In genomic region chr3:49343163-49343562, GRCh38 we compare ENCODE assay signal across 17 cellular contexts. TPM values are rescaled to one million over a fixed set of nuclear protein-coding genes. Genes with fewer than 3 reads are reported as not detected.
A peak's percentile ranks its signal among the peaks of the same experiment; 100 is the strongest.
DNase-seq lines count a peak whose midpoint lies in the region; ATAC-seq and TF ChIP-seq lines count a peak whose summit lies in the region.
"Had no signal": no experiment of that assay in that cellular context is flagged by ENCODE, and none has a peak within 500 bp of the region (broad histone marks: within the 10 kb centered on the region; RNA-seq: fewer than 3 reads in every experiment).

No MANE protein-coding gene starts in this region.

- H3K4me3 ChIP-seq in dorsolateral prefrontal cortex = no peak overlapping the region

- H3K9me3 Mint-ChIP-seq in activated naive CD8-positive, alpha-beta T cell (ENCODE audit: low read depth) = no peaks in the 10 kb centered on the region
- peaks cover 4% of the 10 kb centered on the region for H3K9me3 Mint-ChIP-seq in activated naive CD8-positive, alpha-beta T cell treated with anti-CD3 and anti-CD28 coated beads, Interleukin-2, amount 50 U/mL, for 24 hours
- no peaks in the 10 kb centered on the region for H3K9me3 Mint-ChIP-seq in type B pancreatic cell
- H3K9me3 Mint-ChIP-seq: HFFc6 had no signal

- H3K27ac Mint-ChIP-seq in activated naive CD8-positive, alpha-beta T cell = peak overlapping the region; percentile 41
- H3K27ac Mint-ChIP-seq in activated naive CD8-positive, alpha-beta T cell treated with anti-CD3 and anti-CD28 coated beads, Interleukin-2, amount 50 U/mL, for 24 hours = no peak overlapping the region
- no peak overlapping the region for H3K27ac Mint-ChIP-seq in type B pancreatic cell
- H3K27ac Mint-ChIP-seq: HFFc6 had no signal

- H3K27ac ChIP-seq in dorsolateral prefrontal cortex (peak overlapping the region in 47 of 59 donors; percentile 1 to 97 (median 57)), temporal lobe (ENCODE audit: low read depth, low read length) (peak overlapping the region; percentile 27)

- ATAC-seq in activated naive CD8-positive, alpha-beta T cell treated with anti-CD3 and anti-CD28 coated beads, Interleukin-2, amount 50 U/mL, for 24 hours = no peak
- no peak for ATAC-seq in GM18868 (IDR thresholded peaks at IDR 0.05; ENCODE audit: unreplicated experiment)
- ATAC-seq: esophagus mucosa, left ventricle myocardium superior had no signal

- H3K27me3 Mint-ChIP-seq in activated naive CD8-positive, alpha-beta T cell = no peaks in the 10 kb centered on the region
- H3K27me3 Mint-ChIP-seq in activated naive CD8-positive, alpha-beta T cell treated with anti-CD3 and anti-CD28 coated beads, Interleukin-2, amount 50 U/mL, for 24 hours = no peaks in the 10 kb centered on the region
- H3K27me3 Mint-ChIP-seq in type B pancreatic cell = no peaks in the 10 kb centered on the region

- H3K4me1 Mint-ChIP-seq in activated naive CD8-positive, alpha-beta T cell (ENCODE audit: low read depth) = peaks cover 36% of the 10 kb centered on the region
- H3K4me1 Mint-ChIP-seq in activated naive CD8-positive, alpha-beta T cell treated with anti-CD3 and anti-CD28 coated beads, Interleukin-2, amount 50 U/mL, for 24 hours = peaks cover 59% of the 10 kb centered on the region
- H3K4me1 Mint-ChIP-seq in type B pancreatic cell (ENCODE audit: unreplicated experiment) = peaks cover 19% of the 10 kb centered on the region

- H3K36me3 Mint-ChIP-seq in activated naive CD8-positive, alpha-beta T cell = no peaks in the 10 kb centered on the region
- peaks cover 2% of the 10 kb centered on the region for H3K36me3 Mint-ChIP-seq in activated naive CD8-positive, alpha-beta T cell treated with anti-CD3 and anti-CD28 coated beads, Interleukin-2, amount 50 U/mL, for 24 hours (ENCODE audit: low read depth)
- H3K36me3 Mint-ChIP-seq in type B pancreatic cell = peaks cover under 1% of the 10 kb centered on the region

- TF ChIP-seq CTCF in dorsolateral prefrontal cortex (IDR thresholded peaks at IDR 0.05 in 54 of 56, conservative IDR thresholded peaks at IDR 0.05 in 2 of 56; ENCODE audit: low read depth in 1 of 56, partially characterized antibody in 56 of 56) = no peak
- TF ChIP-seq CTCF in type B pancreatic cell (conservative IDR thresholded peaks at IDR 0.05) = no peak

- H3K27me3 ChIP-seq in dorsolateral prefrontal cortex = no peaks in the 10 kb centered on the region

- intact Hi-C loops in dorsolateral prefrontal cortex (cut with DNase I) = loop anchor here in 1 of 2 donors (5.0 kb wide), 1 partner anchor 69 kb away; the partner anchor contains the start of genes RHOA and TCTA

- DNase-seq in activated naive CD8-positive, alpha-beta T cell treated with anti-CD3 and anti-CD28 coated beads, Interleukin-2, amount 50 U/mL, for 24 hours = no peak
- DNase-seq in NOMO-1 treated with dmso at 0.1 percent for 144 hours (lab: John Stamatoyannopoulos, UW; ENCODE audit: unreplicated experiment) (peak; percentile 37), dorsolateral prefrontal cortex (no peak), D341Med (ENCODE audit: low spot score) (no peak), type B pancreatic cell (ENCODE audit: extremely low spot score, unreplicated experiment) (no peak)
- DNase-seq: activated CD4-positive, alpha-beta T cell treated with anti-CD3 and anti-CD28 coated beads for 1 hour; amygdala; cortex of kidney; DMS 273 treated with DMSO at 0.1 percent for 48 hours; HFFc6; left ventricle myocardium superior; NCI-H2171 treated with DMSO at 0.1 percent for 48 hours; SK-N-SH had no signal

- no peak overlapping the region for H3K4me3 Mint-ChIP-seq in activated naive CD8-positive, alpha-beta T cell
- no peak overlapping the region for H3K4me3 Mint-ChIP-seq in activated naive CD8-positive, alpha-beta T cell treated with anti-CD3 and anti-CD28 coated beads, Interleukin-2, amount 50 U/mL, for 24 hours
- H3K4me3 Mint-ChIP-seq in type B pancreatic cell = no peak overlapping the region
- H3K4me3 Mint-ChIP-seq: HFFc6 had no signal

RNA-seq across cellular contexts. Expression of gene USP4, which starts 3.3 kb away (rescaled TPM):
- total RNA-seq in dorsolateral prefrontal cortex (10 to 100 TPM; 57.2 to 94.0 (median 74.4) TPM), temporal lobe (26.3 TPM), type B pancreatic cell (ENCODE audit: low replicate concordance) (48.1 and 48.8 TPM in 2 replicates)

RNA-seq across cellular contexts. Expression of gene GPX1, which starts 15.0 kb away (rescaled TPM):
- total RNA-seq in dorsolateral prefrontal cortex (100 to 1,000 TPM in 116 of 120 experiments, 10 to 100 TPM in 4; 82.0 to 191 (median 135) TPM), temporal lobe (44.7 TPM), type B pancreatic cell (ENCODE audit: low replicate concordance) (114 and 132 TPM in 2 replicates)
